Comparison of ENCODE assay signal across 8 cellular contexts in genomic region chr11:6655020-6655789, GRCh38. TPM values are rescaled to one million over a fixed set of nuclear protein-coding genes. Genes with fewer than 3 reads are reported as not detected.
A peak's percentile ranks its signal among the peaks of the same experiment; 100 is the strongest.
DNase-seq lines count a peak whose midpoint lies in the region; ATAC-seq and TF ChIP-seq lines count a peak whose summit lies in the region.

No MANE protein-coding gene starts in this region.

- peaks cover 2% of the 10 kb centered on the region for H3K27me3 ChIP-seq in BJ (ENCODE audit: control insufficient read depth, insufficient read depth, low read length)
- H3K27me3 ChIP-seq in SJCRH30: no peaks in the 10 kb centered on the region
- H3K27me3 ChIP-seq in neural progenitor cell: peaks cover 77% of the 10 kb centered on the region

- H3K79me2 ChIP-seq in neural progenitor cell (ENCODE audit: low read depth): no peaks in the 10 kb centered on the region

- H3K9me3 ChIP-seq in SJCRH30 (replicated peaks): no peaks in the 10 kb centered on the region
- H3K9me3 ChIP-seq in neural progenitor cell (ENCODE audit: low read depth): no peaks in the 10 kb centered on the region

- no peaks in the 10 kb centered on the region for H4K20me1 ChIP-seq in neural progenitor cell (ENCODE audit: low read depth)

- no peak overlapping the region for H3K4me3 Mint-ChIP-seq in endothelial cell (ENCODE audit: unreplicated experiment)
- no peak overlapping the region for H3K4me3 Mint-ChIP-seq in neural progenitor cell

- H3K4me1 Mint-ChIP-seq in endothelial cell (ENCODE audit: unreplicated experiment) (peaks cover 11% of the 10 kb centered on the region), neural progenitor cell (peaks cover 11% of the 10 kb centered on the region)

- no peak overlapping the region for H3K9ac ChIP-seq in neural progenitor cell

- no peaks in the 10 kb centered on the region for H3K36me3 Mint-ChIP-seq in endothelial cell (ENCODE audit: low read depth, unreplicated experiment)
- no peaks in the 10 kb centered on the region for H3K36me3 Mint-ChIP-seq in neural progenitor cell

- no peaks in the 10 kb centered on the region; the same call in 1 of the 2 replicates for H3K4me1 ChIP-seq in SJCRH30
- peaks cover 3% of the 10 kb centered on the region for H3K4me1 ChIP-seq in neural progenitor cell

- CTCF ChIA-PET in BJ (lab: Yijun Ruan, JAX): interaction anchor here (0.6 kb wide), 1 partner anchor 20 kb away, joined by 4 read pairs; no protein-coding TSS in a partner anchor
- CTCF ChIA-PET in HEK293T (lab: Yijun Ruan, JAX): no interaction called here

- H3K27ac ChIP-seq in SJCRH30: no peak overlapping the region
- H3K27ac ChIP-seq in neural progenitor cell: no peak overlapping the region

- H3K4me2 ChIP-seq in neural progenitor cell: peak overlapping the region; percentile 76

- TF ChIP-seq CTCF in BJ (IDR thresholded peaks at IDR 0.05; ENCODE audit: insufficient read depth, low read depth, low read length) (no peak), endothelial cell (IDR thresholded peaks at IDR 0.05; ENCODE audit: unreplicated experiment) (no peak), neural progenitor cell (IDR thresholded peaks at IDR 0.05) (no peak)

- ATAC-seq in GM19035 (IDR thresholded peaks at IDR 0.05; ENCODE audit: unreplicated experiment): no peak

- H3K4me3 ChIP-seq in BJ (ENCODE audit: low read depth, low read length) (peak overlapping the region; percentile 44), SJCRH30 (peak overlapping the region; percentile 64), neural progenitor cell (peak overlapping the region; percentile 64)

- no peaks in the 10 kb centered on the region for H3K9me3 Mint-ChIP-seq in endothelial cell (ENCODE audit: unreplicated experiment)
- H3K9me3 Mint-ChIP-seq in neural progenitor cell: no peaks in the 10 kb centered on the region

- no peak overlapping the region for H2AFZ ChIP-seq in neural progenitor cell (replicated peaks)

- no peak for DNase-seq in BJ (ENCODE audit: low read depth)
- peak in 1 of 2 experiments; percentile 22 for DNase-seq in SJCRH30
- peak; percentile 38 for DNase-seq in endothelial cell (ENCODE audit: low spot score)
- DNase-seq in neural progenitor cell (ENCODE audit: low spot score): peak; percentile 67
- no peak for DNase-seq in DMS153 treated with DMSO at 0.1 percent for 48 hours (lab: John Stamatoyannopoulos, UW; ENCODE audit: unreplicated experiment)
- no peak for DNase-seq in SW 1271 (lab: John Stamatoyannopoulos, UW)
- DNase-seq in HEK293T (ENCODE audit: extremely low spot score): no peak

- no peaks in the 10 kb centered on the region for H3K36me3 ChIP-seq in BJ (ENCODE audit: control insufficient read depth, insufficient read depth, low read length)
- H3K36me3 ChIP-seq in SJCRH30: no peaks in the 10 kb centered on the region
- H3K36me3 ChIP-seq in neural progenitor cell: no peaks in the 10 kb centered on the region

- peaks cover 4% of the 10 kb centered on the region for H3K27me3 Mint-ChIP-seq in endothelial cell (ENCODE audit: unreplicated experiment)
- H3K27me3 Mint-ChIP-seq in neural progenitor cell (ENCODE audit: insufficient read depth, low read depth): peaks cover 5% of the 10 kb centered on the region

- H3F3A ChIP-seq in neural progenitor cell (ENCODE audit: low read depth): peaks cover 7% of the 10 kb centered on the region

- H3K27ac Mint-ChIP-seq in endothelial cell (ENCODE audit: unreplicated experiment) (no peak overlapping the region), neural progenitor cell (no peak overlapping the region)

- POLR2A ChIA-PET in BJ (lab: Charles Lee) (interaction anchor here (0.6 kb wide), 1 partner anchor 9 kb away, joined by 5 read pairs; no protein-coding TSS in a partner anchor), HEK293T (lab: Yijun Ruan, JAX) (no interaction called here)

TF ChIP-seq in HEK293T, 16 proteins besides CTCF, POLR2A, EP300 and RAD21:
- TF ChIP-seq HDGF (IDR thresholded peaks at IDR 0.05; ENCODE audit: borderline replicate concordance) (no peak), BHLHE40 (IDR thresholded peaks at IDR 0.05; ENCODE audit: borderline replicate concordance) (no peak), FOXK2 (IDR thresholded peaks at IDR 0.05) (no peak), ZNF384 (IDR thresholded peaks at IDR 0.05) (no peak), FOXA1 (IDR thresholded peaks at IDR 0.05) (no peak), SUZ12 (IDR thresholded peaks at IDR 0.05) (no peak), NFRKB (IDR thresholded peaks at IDR 0.05) (no peak), SP1 (IDR thresholded peaks at IDR 0.05) (no peak), TARDBP (IDR thresholded peaks at IDR 0.05) (no peak), CTBP1 (IDR thresholded peaks at IDR 0.05; ENCODE audit: borderline replicate concordance) (no peak), ELF4 (IDR thresholded peaks at IDR 0.05) (no peak), LEF1 (IDR thresholded peaks at IDR 0.05; ENCODE audit: borderline replicate concordance) (no peak), ARNT (IDR thresholded peaks at IDR 0.05) (no peak), FOXM1 (IDR thresholded peaks at IDR 0.05; ENCODE audit: borderline replicate concordance) (no peak), L3MBTL2 (conservative IDR thresholded peaks at IDR 0.05) (no peak)
- TF ChIP-seq, protein P1, sequence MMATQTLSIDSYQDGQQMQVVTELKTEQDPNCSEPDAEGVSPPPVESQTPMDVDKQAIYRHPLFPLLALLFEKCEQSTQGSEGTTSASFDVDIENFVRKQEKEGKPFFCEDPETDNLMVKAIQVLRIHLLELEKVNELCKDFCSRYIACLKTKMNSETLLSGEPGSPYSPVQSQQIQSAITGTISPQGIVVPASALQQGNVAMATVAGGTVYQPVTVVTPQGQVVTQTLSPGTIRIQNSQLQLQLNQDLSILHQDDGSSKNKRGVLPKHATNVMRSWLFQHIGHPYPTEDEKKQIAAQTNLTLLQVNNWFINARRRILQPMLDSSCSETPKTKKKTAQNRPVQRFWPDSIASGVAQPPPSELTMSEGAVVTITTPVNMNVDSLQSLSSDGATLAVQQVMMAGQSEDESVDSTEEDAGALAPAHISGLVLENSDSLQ (IDR thresholded peaks at IDR 0.05): no peak

RNA-seq across cellular contexts. Expression of gene DCHS1, which starts 0.4 kb away (rescaled TPM):
- polyA plus RNA-seq in BJ (2011; rRNA removed): 2.5 and 7.3 TPM in 2 replicates
- polyA minus RNA-seq in BJ (2011; rRNA and poly(A)+ RNA removed): 6.2 and 9.1 TPM in 2 replicates
- 9.5 and 9.6 TPM in 2 replicates for total RNA-seq in SJCRH30 (2014; rRNA removed; shearing (Covaris generic))
- total RNA-seq in endothelial cell (ENCODE audit: unreplicated experiment) (156 TPM), neural progenitor cell (ENCODE audit: low replicate concordance) (4.5 and 9.0 TPM in 2 replicates)

RNA-seq across cellular contexts. Expression of gene MRPL17, which starts 27.9 kb away (rescaled TPM):
- 68.9 and 82.3 TPM in 2 replicates for polyA plus RNA-seq in BJ (2011; rRNA removed)
- 32.7 and 47.1 TPM in 2 replicates for polyA minus RNA-seq in BJ (2011; rRNA and poly(A)+ RNA removed)
- total RNA-seq in SJCRH30 (2014; rRNA removed; shearing (Covaris generic)): 44.2 and 45.5 TPM in 2 replicates
- total RNA-seq in endothelial cell (ENCODE audit: unreplicated experiment) (44.8 TPM), neural progenitor cell (ENCODE audit: low replicate concordance) (24.3 and 30.9 TPM in 2 replicates)

RNA-seq across cellular contexts. Expression of gene TPP1, which starts 36.0 kb away (rescaled TPM):
- polyA plus RNA-seq in BJ (2011; rRNA removed): 69.7 and 77.6 TPM in 2 replicates
- polyA minus RNA-seq in BJ (2011; rRNA and poly(A)+ RNA removed): 48.0 and 60.2 TPM in 2 replicates
- total RNA-seq in SJCRH30 (2014; rRNA removed; shearing (Covaris generic)): 8.1 and 8.7 TPM in 2 replicates
- total RNA-seq in endothelial cell (ENCODE audit: unreplicated experiment) (52.9 TPM), neural progenitor cell (ENCODE audit: low replicate concordance) (9.9 and 28.8 TPM in 2 replicates)

RNA-seq across cellular contexts. Expression of gene TAF10, which starts 43.2 kb away (rescaled TPM):
- 158 and 205 TPM in 2 replicates for polyA plus RNA-seq in BJ (2011; rRNA removed)
- 98.3 and 126 TPM in 2 replicates for polyA minus RNA-seq in BJ (2011; rRNA and poly(A)+ RNA removed)
- total RNA-seq in SJCRH30 (2014; rRNA removed; shearing (Covaris generic)): 68.1 and 82.0 TPM in 2 replicates
- total RNA-seq in endothelial cell (ENCODE audit: unreplicated experiment) (62.2 TPM), neural progenitor cell (ENCODE audit: low replicate concordance) (34.1 and 58.0 TPM in 2 replicates)

RNA-seq across cellular contexts. Expression of gene ILK, which starts 51.6 kb away (rescaled TPM):
- polyA plus RNA-seq in BJ (2011; rRNA removed): 449 and 654 TPM in 2 replicates
- polyA minus RNA-seq in BJ (2011; rRNA and poly(A)+ RNA removed): 282 and 375 TPM in 2 replicates
- 73.7 and 81.4 TPM in 2 replicates for total RNA-seq in SJCRH30 (2014; rRNA removed; shearing (Covaris generic))
- total RNA-seq in endothelial cell (ENCODE audit: unreplicated experiment): 183 TPM
- total RNA-seq in neural progenitor cell (ENCODE audit: low replicate concordance): 85.6 and 98.7 TPM in 2 replicates

Comparison
In these comparisons a context has a peak if more than half of its experiments do, and no peak if none do; other contexts are left out.
1. DNase-seq: peak in endothelial cell (single experiment) and neural progenitor cell (single experiment); none in BJ (single experiment), DMS153 treated with DMSO at 0.1 percent for 48 hours (single experiment), SW 1271 (0 of 2) and HEK293T (single experiment).
2. RNA of gene DCHS1, which starts 0.4 kb away (total RNA-seq): 156 TPM in endothelial cell (single experiment); 9.5 to 9.6 TPM in SJCRH30 and 4.5 to 9.0 TPM in neural progenitor cell; every median in the first group is over 10 times any median in the second.
3. Peak in every context shown above with its lines, with median percentiles within 50 percentile points of each other: H3K4me3 ChIP-seq.